In genomic region chr11:74462009-74462408, GRCh38 we compare ENCODE assay signal across 1 cellular context.
TF ChIP-seq lines count a peak whose summit lies in the region.

No MANE protein-coding gene starts in this region.

TF ChIP-seq in H1, 55 proteins besides CTCF, POLR2A, EP300 and RAD21:
- 0 out of 2 replicates have a peak, but pooled peaks have one; percentile 19 for TF ChIP-seq ATF3 (IDR thresholded peaks at IDR 0.05; ENCODE audit: insufficient read depth, low read depth, low read length)
- TF ChIP-seq CEBPB (IDR thresholded peaks at IDR 0.05; ENCODE audit: low read depth, low read length): peak; percentile 96
- no peak for TF ChIP-seq YY1 (IDR thresholded peaks at IDR 0.05; ENCODE audit: low read depth, low read length)
- no peak for TF ChIP-seq E2F6 (IDR thresholded peaks at IDR 0.05)
